ENCODE assay signal across 8 cellular contexts in the genomic region with DNA sequence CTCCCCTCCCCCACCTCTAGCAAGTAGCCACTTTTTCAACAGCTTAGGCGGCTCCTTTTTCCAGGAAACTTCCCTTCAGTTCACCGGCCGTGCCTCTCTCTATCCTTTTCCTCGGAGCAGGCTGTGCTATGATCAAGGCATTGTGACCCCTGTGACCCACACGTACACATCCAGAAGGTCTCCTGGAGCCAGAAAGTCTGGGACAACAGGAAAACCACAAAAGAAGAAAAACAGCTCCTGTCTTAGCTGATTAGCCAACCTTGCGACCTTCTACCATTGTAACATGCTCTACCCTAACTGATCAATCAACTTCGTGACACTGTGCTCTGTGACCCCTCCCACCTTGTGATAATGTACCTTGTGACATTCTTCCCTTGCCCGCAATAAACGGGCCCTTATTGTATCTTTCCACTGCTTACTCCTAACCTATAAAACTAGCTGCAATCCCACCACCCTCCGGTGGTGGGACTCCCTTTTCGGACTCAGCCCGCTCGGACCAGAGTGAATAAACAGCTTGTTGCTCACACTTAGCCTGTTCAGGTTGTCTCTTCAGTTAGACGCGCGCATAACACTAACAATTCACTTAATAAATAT. TPM values are rescaled to one million over a fixed set of nuclear protein-coding genes. Genes with fewer than 3 reads are reported as not detected.
DNase-seq lines count a peak whose midpoint lies in the region; ATAC-seq and TF ChIP-seq lines count a peak whose summit lies in the region.

No MANE protein-coding gene starts in this region.

- no peaks in the 10 kb centered on the region for H3K4me1 ChIP-seq in psoas muscle

- no peaks in the 10 kb centered on the region for H3K9me3 ChIP-seq in psoas muscle

- H3K27me3 ChIP-seq in psoas muscle (ENCODE audit: insufficient read depth in 3 of 3, low read length in 2 of 3), result peaks cover 0 to 26% (median 7%) of the 10 kb centered on the region in 3 donors

- peak; percentile 34 for DNase-seq in COLO668 (lab: John Stamatoyannopoulos, UW; ENCODE audit: unreplicated experiment)
- peak; percentile 84 for DNase-seq in LoVo (ENCODE audit: low spot score)
- DNase-seq in SK-N-DZ (ENCODE audit: low spot score), result peak; percentile 87
- peak; percentile 78 for DNase-seq in amniotic stem cell (lab: John Stamatoyannopoulos, UW)
- peak; percentile 34 for DNase-seq in left ventricle myocardium superior
- DNase-seq in psoas muscle, result peak; percentile 30 to 58

- intact Hi-C loops in left ventricle myocardium superior (cut with micrococcal nuclease), result no loop called here
- intact Hi-C loops in psoas muscle (cut with DNase I), result loop anchor here in 1 of 2 donors (1.0 to 5.0 kb wide), 4 partner anchors 36 to 143 kb away; no protein-coding TSS in a partner anchor

- H3K27ac ChIP-seq in psoas muscle, result peak overlapping the region; percentile 68

- H3K4me3 ChIP-seq in psoas muscle, result peak overlapping the region; percentile 80

- WGBS in psoas muscle, 3 donors, result 0 to 2% (median 1%) methylated on average over 16 of the region's 16 CpGs

- peak; percentile 29 for TF ChIP-seq CTCF in psoas muscle (IDR thresholded peaks at IDR 0.05)

- no peaks in the 10 kb centered on the region for H3K36me3 ChIP-seq in psoas muscle (ENCODE audit: insufficient read depth in 1 of 2, low read depth in 1 of 2)

- ATAC-seq in GM21367 (IDR thresholded peaks at IDR 0.05; ENCODE audit: unreplicated experiment), result peak; percentile 38
- ATAC-seq in left ventricle myocardium superior, result peak; percentile 40
- ATAC-seq in psoas muscle, result peak; percentile 47 to 66 (median 58)
- no peak for ATAC-seq in HG02588 (IDR thresholded peaks at IDR 0.05; ENCODE audit: unreplicated experiment)

RNA-seq across cellular contexts. Expression of a gene that starts 24.2 kb away (rescaled TPM):
- not detected in 2 replicates for polyA plus RNA-seq in SK-N-DZ (2014; cell fraction: cytosol; rRNA removed)
- polyA plus RNA-seq in SK-N-DZ (2014; cell fraction: nucleus; rRNA removed), result not detected in 2 replicates
- 0.30 TPM for total RNA-seq in left ventricle myocardium superior
- total RNA-seq in psoas muscle, result under 1 TPM in 3 of 4 donors, not detected in 1; 0.13 to 0.36 (median 0.22) TPM
- polyA plus RNA-seq in psoas muscle, result under 1 TPM in 2 of 3 donors, not detected in 1; 0.09 to 0.10 TPM

RNA-seq across cellular contexts. Expression of a gene that starts 57.1 kb away (rescaled TPM):
- polyA plus RNA-seq in SK-N-DZ (2014; cell fraction: cytosol; rRNA removed), result 74.0 and 84.2 TPM in 2 replicates
- 121 and 154 TPM in 2 replicates for polyA plus RNA-seq in SK-N-DZ (2014; cell fraction: nucleus; rRNA removed)
- total RNA-seq in left ventricle myocardium superior (19.2 TPM), psoas muscle (10 to 100 TPM; 15.0 to 26.0 (median 23.6) TPM)
- 10 to 100 TPM; 15.5 to 42.8 (median 39.5) TPM for polyA plus RNA-seq in psoas muscle

Comparison
In these comparisons a context has a peak if more than half of its experiments do, and no peak if none do; other contexts are left out.
1. DNase-seq: peak in every context shown above with its lines; median percentile 87 in SK-N-DZ; 84 in LoVo; 78 in amniotic stem cell; 44 in psoas muscle; 34 in COLO668; 34 in left ventricle myocardium superior.